Comparison of ENCODE assay signal across 38 cellular contexts in the genomic region with DNA sequence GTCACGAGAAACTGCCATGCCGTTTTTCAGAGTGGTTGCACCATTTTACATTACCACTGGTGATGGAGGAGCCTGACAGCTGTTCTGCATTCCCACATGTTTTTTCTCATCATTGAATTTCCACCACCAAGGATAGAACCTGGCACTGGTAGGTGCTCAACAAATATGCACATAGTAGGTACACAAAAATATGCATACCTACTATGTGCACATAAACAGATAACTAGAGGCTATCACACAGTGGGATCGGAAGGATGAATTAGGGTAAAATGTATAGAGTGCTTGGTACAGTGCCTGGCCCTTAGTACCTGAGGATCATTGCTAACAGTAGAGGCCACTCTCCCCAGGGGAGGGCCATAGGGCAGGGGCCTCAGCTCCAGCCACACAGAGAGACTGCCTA. TPM values are rescaled to one million over a fixed set of nuclear protein-coding genes. Genes with fewer than 3 reads are reported as not detected.
"Had no signal": no experiment of that assay in that cellular context is flagged by ENCODE, and none has a peak within 500 bp of the region (broad histone marks: within the 10 kb centered on the region; RNA-seq: fewer than 3 reads in every experiment).

No MANE protein-coding gene starts in this region.

- H3K4me1 Mint-ChIP-seq: activated naive CD8-positive, alpha-beta T cell treated with anti-CD3 and anti-CD28 coated beads, Interleukin-2, amount 50 U/mL, for 24 hours; activated T-helper 17 cell treated with anti-CD3 and anti-CD28 coated beads, Interleukin-2, amount 50 U/mL, for 72 hours had no signal

- DNase-seq: activated effector memory CD4-positive, alpha-beta T cell treated with anti-CD3 and anti-CD28 coated beads, Interleukin-2, amount 50 U/mL, for 16 hours; activated effector memory CD4-positive, alpha-beta T cell treated with Interleukin-2 at 50 U/mL for 16 hours; activated gamma-delta T cell; activated gamma-delta T cell treated with Interleukin-2 at 50 U/mL for 16 hours; activated naive CD4-positive, alpha-beta T cell; activated naive CD4-positive, alpha-beta T cell treated with anti-CD3 and anti-CD28 coated beads for 36 hours; activated naive CD4-positive, alpha-beta T cell treated with anti-CD3 and anti-CD28 coated beads, Interleukin-2, amount 50 U/mL, for 16 hours; activated naive CD4-positive, alpha-beta T cell treated with Interleukin-2 at 50 U/mL for 16 hours; activated naive CD8-positive, alpha-beta T cell treated with anti-CD3 and anti-CD28 coated beads for 36 hours; activated naive CD8-positive, alpha-beta T cell treated with anti-CD3 and anti-CD28 coated beads, Interleukin-2, amount 10 ng/mL, durations not matched to agents 7 days and 5 days; activated naive CD8-positive, alpha-beta T cell treated with anti-CD3 and anti-CD28 coated beads, Interleukin-2, amount 50 U/mL, for 24 hours; activated T-cell treated with anti-CD3 and anti-CD28 coated beads, Interleukin-2, amount 50 U/mL, for 1 hour; activated T-cell treated with anti-CD3 and anti-CD28 coated beads, Interleukin-2, amount 50 U/mL, for 24 hours; activated T-cell treated with anti-CD3 and anti-CD28 coated beads, Interleukin-2, amount 50 U/mL, for 4 hours; activated T-cell treated with anti-CD3 and anti-CD28 coated beads, Interleukin-2, amount 50 U/mL, for 48 hours; activated T-cell treated with anti-CD3 and anti-CD28 coated beads, Interleukin-2, amount 50 U/mL, for 72 hours; adrenal gland; amniotic stem cell; amygdala; anterior cingulate cortex; body of pancreas; brain microvascular endothelial cell; caudate nucleus; central memory CD4-positive, alpha-beta T cell; cerebellar nuclear complex had no signal

- H3K36me3 Mint-ChIP-seq: activated naive CD4-positive, alpha-beta T cell treated with anti-CD3 and anti-CD28 coated beads, Interleukin-2, amount 50 U/mL, for 24 hours; activated naive CD4-positive, alpha-beta T cell treated with anti-CD3 and anti-CD28 coated beads, Interleukin-2, amount 50 U/mL, for 72 hours; activated naive CD8-positive, alpha-beta T cell; activated naive CD8-positive, alpha-beta T cell treated with anti-CD3 and anti-CD28 coated beads for 36 hours; activated naive CD8-positive, alpha-beta T cell treated with anti-CD3 and anti-CD28 coated beads, Interleukin-2, amount 10 ng/mL, durations not matched to agents 7 days and 5 days; brain had no signal

- H3K36me3 ChIP-seq: adrenal gland, ascending aorta, brain microvascular endothelial cell, breast epithelium, cardiac muscle cell had no signal

- H3K9me3 ChIP-seq: adrenal gland, ascending aorta, body of pancreas, breast epithelium had no signal

- H3K27me3 ChIP-seq: ascending aorta, body of pancreas, brain microvascular endothelial cell, breast epithelium, cardiac muscle cell had no signal

- H3K4me3 ChIP-seq: adrenal gland, ascending aorta, body of pancreas, breast epithelium, cardiac muscle cell had no signal

- H3K4me3 Mint-ChIP-seq: activated naive CD4-positive, alpha-beta T cell treated with anti-CD3 and anti-CD28 coated beads for 36 hours; activated naive CD4-positive, alpha-beta T cell treated with anti-CD3 and anti-CD28 coated beads, Interleukin-2, amount 50 U/mL, for 24 hours; activated naive CD8-positive, alpha-beta T cell; activated naive CD8-positive, alpha-beta T cell treated with anti-CD3 and anti-CD28 coated beads for 36 hours; activated naive CD8-positive, alpha-beta T cell treated with anti-CD3 and anti-CD28 coated beads, Interleukin-2, amount 10 ng/mL, durations not matched to agents 7 days and 5 days; activated naive CD8-positive, alpha-beta T cell treated with anti-CD3 and anti-CD28 coated beads, Interleukin-2, amount 50 U/mL, for 24 hours; activated T-cell treated with anti-CD3 and anti-CD28 coated beads, Interleukin-2, amount 50 U/mL, for 24 hours; activated T-cell treated with anti-CD3 and anti-CD28 coated beads, Interleukin-2, amount 50 U/mL, for 4 hours; activated T-cell treated with anti-CD3 and anti-CD28 coated beads, Interleukin-2, amount 50 U/mL, for 72 hours; activated T-helper 1 cell treated with anti-CD3 and anti-CD28 coated beads, Interleukin-12 subunit alpha, Interleukin-12 subunit beta, Interleukin-2, Interleukin-4 antibody, amounts not matched to agents 30 ng/mL and 10 ng/mL and 1 ng/mL, durations not matched to agents 14 hours and 24 hours and 36 hours; activated T-helper 17 cell treated with anti-CD3 and anti-CD28 coated beads, Interleukin-2, amount 50 U/mL, for 72 hours; central memory CD8-positive, alpha-beta T cell had no signal

- H3K4me1 ChIP-seq: adrenal gland, ascending aorta, body of pancreas had no signal

- ATAC-seq: activated naive CD4-positive, alpha-beta T cell treated with anti-CD3 and anti-CD28 coated beads, Interleukin-2, amount 50 U/mL, for 72 hours; activated naive CD8-positive, alpha-beta T cell treated with anti-CD3 and anti-CD28 coated beads, Interleukin-2, amount 50 U/mL, for 24 hours; activated T-cell treated with anti-CD3 and anti-CD28 coated beads, Interleukin-2, amount 50 U/mL, for 4 hours; activated T-cell treated with anti-CD3 and anti-CD28 coated beads, Interleukin-2, amount 50 U/mL, for 72 hours; activated T-helper 17 cell treated with anti-CD3 and anti-CD28 coated beads, Interleukin-2, amount 50 U/mL, for 72 hours; body of pancreas had no signal

- FAIRE-seq: astrocyte, bronchial epithelial cell had no signal

- H3K9me3 Mint-ChIP-seq: activated naive CD4-positive, alpha-beta T cell treated with anti-CD3 and anti-CD28 coated beads for 36 hours; activated naive CD4-positive, alpha-beta T cell treated with anti-CD3 and anti-CD28 coated beads, Interleukin-2, amount 50 U/mL, for 24 hours; activated naive CD4-positive, alpha-beta T cell treated with anti-CD3 and anti-CD28 coated beads, Interleukin-2, amount 50 U/mL, for 72 hours; activated naive CD8-positive, alpha-beta T cell treated with anti-CD3 and anti-CD28 coated beads for 36 hours; activated naive CD8-positive, alpha-beta T cell treated with anti-CD3 and anti-CD28 coated beads, Interleukin-2, amount 10 ng/mL, durations not matched to agents 7 days and 5 days; activated naive CD8-positive, alpha-beta T cell treated with anti-CD3 and anti-CD28 coated beads, Interleukin-2, amount 50 U/mL, for 24 hours; activated T-cell treated with anti-CD3 and anti-CD28 coated beads, Interleukin-2, amount 50 U/mL, for 24 hours; activated T-cell treated with anti-CD3 and anti-CD28 coated beads, Interleukin-2, amount 50 U/mL, for 4 hours; activated T-cell treated with anti-CD3 and anti-CD28 coated beads, Interleukin-2, amount 50 U/mL, for 72 hours; activated T-helper 1 cell treated with anti-CD3 and anti-CD28 coated beads, Interleukin-12 subunit alpha, Interleukin-12 subunit beta, Interleukin-2, Interleukin-4 antibody, amounts not matched to agents 30 ng/mL and 10 ng/mL and 1 ng/mL, durations not matched to agents 14 hours and 24 hours and 36 hours; activated T-helper 17 cell treated with anti-CD3 and anti-CD28 coated beads, Interleukin-2, amount 50 U/mL, for 72 hours; activated T-helper 2 cell treated with anti-CD3 and anti-CD28 coated beads, Interferon-gamma antibody, Interleukin-2, Interleukin-4, amounts not matched to agents 10 μg/mL and 5 μg/mL and 100 μg/mL, durations not matched to agents 14 hours and 24 hours and 36 hours; central memory CD8-positive, alpha-beta T cell had no signal

- H3K27ac Mint-ChIP-seq: activated naive CD4-positive, alpha-beta T cell treated with anti-CD3 and anti-CD28 coated beads for 36 hours; activated naive CD4-positive, alpha-beta T cell treated with anti-CD3 and anti-CD28 coated beads, Interleukin-2, amount 50 U/mL, for 24 hours; activated naive CD8-positive, alpha-beta T cell; activated naive CD8-positive, alpha-beta T cell treated with anti-CD3 and anti-CD28 coated beads for 36 hours; activated naive CD8-positive, alpha-beta T cell treated with anti-CD3 and anti-CD28 coated beads, Interleukin-2, amount 10 ng/mL, durations not matched to agents 7 days and 5 days; activated naive CD8-positive, alpha-beta T cell treated with anti-CD3 and anti-CD28 coated beads, Interleukin-2, amount 50 U/mL, for 24 hours; activated T-cell treated with anti-CD3 and anti-CD28 coated beads, Interleukin-2, amount 50 U/mL, for 24 hours; activated T-cell treated with anti-CD3 and anti-CD28 coated beads, Interleukin-2, amount 50 U/mL, for 72 hours; activated T-helper 1 cell treated with anti-CD3 and anti-CD28 coated beads, Interleukin-12 subunit alpha, Interleukin-12 subunit beta, Interleukin-2, Interleukin-4 antibody, amounts not matched to agents 30 ng/mL and 10 ng/mL and 1 ng/mL, durations not matched to agents 14 hours and 24 hours and 36 hours; activated T-helper 2 cell treated with anti-CD3 and anti-CD28 coated beads, Interferon-gamma antibody, Interleukin-2, Interleukin-4, amounts not matched to agents 10 μg/mL and 5 μg/mL and 100 μg/mL, durations not matched to agents 14 hours and 24 hours and 36 hours had no signal

- H3K27ac ChIP-seq: adrenal gland, ascending aorta, body of pancreas, brain microvascular endothelial cell, breast epithelium, cardiac muscle cell had no signal

RNA-seq across cellular contexts. Expression of a gene that starts 47.0 kb away (rescaled TPM):
- total RNA-seq: activated naive CD4-positive, alpha-beta T cell treated with anti-CD3 and anti-CD28 coated beads for 36 hours; activated naive CD8-positive, alpha-beta T cell treated with anti-CD3 and anti-CD28 coated beads, Interleukin-2, amount 10 ng/mL, durations not matched to agents 7 days and 5 days; activated T-cell treated with anti-CD3 and anti-CD28 coated beads, Interleukin-2, amount 50 U/mL, for 4 hours; activated T-helper 1 cell treated with anti-CD3 and anti-CD28 coated beads, Interleukin-12 subunit alpha, Interleukin-12 subunit beta, Interleukin-2, Interleukin-4 antibody, amounts not matched to agents 30 ng/mL and 10 ng/mL and 1 ng/mL, durations not matched to agents 14 hours and 24 hours and 36 hours; activated T-helper 17 cell treated with anti-CD3 and anti-CD28 coated beads, Interleukin-2, amount 50 U/mL, for 72 hours; activated T-helper 2 cell treated with anti-CD3 and anti-CD28 coated beads, Interferon-gamma antibody, Interleukin-2, Interleukin-4, amounts not matched to agents 10 μg/mL and 5 μg/mL and 100 μg/mL, durations not matched to agents 14 hours and 24 hours and 36 hours had no signal
